8 cellular contexts compared by ENCODE assay signal in genomic region chr20:43914286-43914685, GRCh38. TPM values are rescaled to one million over a fixed set of nuclear protein-coding genes. Genes with fewer than 3 reads are reported as not detected.
DNase-seq lines count a peak whose midpoint lies in the region; ATAC-seq and FAIRE-seq lines count a peak whose summit lies in the region.

No MANE protein-coding gene starts in this region.

- peaks cover 5 to 13% (median 11%) of the 10 kb centered on the region in 6 donors for H3K9me3 Mint-ChIP-seq in immature natural killer cell

- peaks cover 19 to 35% (median 26%) of the 10 kb centered on the region in 3 donors for H3K27me3 Mint-ChIP-seq in immature natural killer cell (ENCODE audit: low read depth in 3 of 3)

- ATAC-seq in GM18498 (IDR thresholded peaks at IDR 0.05; ENCODE audit: unreplicated experiment) (peak; percentile 26), HG02678 (IDR thresholded peaks at IDR 0.05; ENCODE audit: unreplicated experiment) (peak; percentile 23)

- H3K27ac Mint-ChIP-seq in immature natural killer cell: peak overlapping the region in 1 of 6 donors; percentile 38

- FAIRE-seq in RCC 7860 (lab: Jason Lieb, UNC): no peak

- peak; percentile 66 for DNase-seq in activated CD8-positive, alpha-beta memory T cell treated with anti-CD3 and anti-CD28 coated beads for 24 hours
- no peak for DNase-seq in immature natural killer cell
- DNase-seq in anterior cingulate cortex (lab: John Stamatoyannopoulos, UW): no peak
- no peak for DNase-seq in foreskin melanocyte
- no peak for DNase-seq in RCC 7860 (ENCODE audit: low spot score)
- no peak for DNase-seq in NCI-H510A treated with DMSO at 0.1 percent for 48 hours (lab: John Stamatoyannopoulos, UW)

- H3K4me3 Mint-ChIP-seq in immature natural killer cell: peak overlapping the region in 4 of 5 donors; percentile 63 to 78 (median 74)

- peaks cover 21 to 26% of the 10 kb centered on the region in 2 donors for H3K4me1 Mint-ChIP-seq in immature natural killer cell

- H3K36me3 Mint-ChIP-seq in immature natural killer cell: peaks cover 0 to 3% (median 0%) of the 10 kb centered on the region in 3 donors

RNA-seq across cellular contexts. Expression of gene TOX2, which starts 0.4 kb away (rescaled TPM):
- 1 to 10 TPM; 2.4 to 5.0 (median 2.9) TPM for polyA plus RNA-seq in immature natural killer cell
